Comparison of ENCODE assay signal across 2 cellular contexts in the genomic region with DNA sequence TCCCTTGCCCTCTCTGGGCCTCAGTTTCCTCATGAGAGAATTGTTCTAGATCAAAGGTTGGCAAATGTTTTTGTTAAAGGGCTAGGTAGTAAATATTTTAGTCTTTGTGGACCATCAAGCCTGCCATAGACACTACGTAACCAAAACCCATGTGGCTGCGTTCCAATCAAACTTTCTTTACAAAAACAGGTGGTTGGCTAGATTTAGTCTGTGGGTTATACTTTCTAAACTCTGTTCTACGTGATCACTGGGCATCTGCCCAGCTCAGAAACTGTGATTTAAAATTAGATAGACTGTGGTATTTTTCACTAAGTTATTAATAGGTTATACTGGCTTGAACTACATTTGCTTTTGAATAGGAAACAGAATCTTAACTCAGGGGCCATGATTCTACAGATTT.
TF ChIP-seq lines count a peak whose summit lies in the region.

No MANE protein-coding gene starts in this region.

TF ChIP-seq in GM12878, 131 proteins besides CTCF, POLR2A, EP300 and RAD21 (continued from another document):
- TF ChIP-seq, protein P1, sequence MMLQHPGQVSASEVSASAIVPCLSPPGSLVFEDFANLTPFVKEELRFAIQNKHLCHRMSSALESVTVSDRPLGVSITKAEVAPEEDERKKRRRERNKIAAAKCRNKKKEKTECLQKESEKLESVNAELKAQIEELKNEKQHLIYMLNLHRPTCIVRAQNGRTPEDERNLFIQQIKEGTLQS (IDR thresholded peaks at IDR 0.05; ENCODE audit: borderline replicate concordance, extremely low read depth, low read depth, low read length): no peak
- TF ChIP-seq ZBED1 (IDR thresholded peaks at IDR 0.05; ENCODE audit: borderline replicate concordance) (no peak), MTA2 (IDR thresholded peaks at IDR 0.05; ENCODE audit: low read depth) (no peak), SMC3 (IDR thresholded peaks at IDR 0.05; ENCODE audit: borderline replicate concordance, low read length) (no peak), TARDBP (IDR thresholded peaks at IDR 0.05; ENCODE audit: borderline replicate concordance) (no peak), SRF (IDR thresholded peaks at IDR 0.05; ENCODE audit: low read depth in 2 of 2, low read length in 2 of 2) (no peak), POU2F2 (IDR thresholded peaks at IDR 0.05; ENCODE audit: borderline replicate concordance, low read depth, low read length) (no peak), POLR2AphosphoS2 (IDR thresholded peaks at IDR 0.05; ENCODE audit: low read depth, low read length) (no peak), KAT2A (conservative IDR thresholded peaks at IDR 0.05; ENCODE audit: control insufficient read depth, low read depth, low read length) (no peak)
- TF ChIP-seq, protein P2, sequence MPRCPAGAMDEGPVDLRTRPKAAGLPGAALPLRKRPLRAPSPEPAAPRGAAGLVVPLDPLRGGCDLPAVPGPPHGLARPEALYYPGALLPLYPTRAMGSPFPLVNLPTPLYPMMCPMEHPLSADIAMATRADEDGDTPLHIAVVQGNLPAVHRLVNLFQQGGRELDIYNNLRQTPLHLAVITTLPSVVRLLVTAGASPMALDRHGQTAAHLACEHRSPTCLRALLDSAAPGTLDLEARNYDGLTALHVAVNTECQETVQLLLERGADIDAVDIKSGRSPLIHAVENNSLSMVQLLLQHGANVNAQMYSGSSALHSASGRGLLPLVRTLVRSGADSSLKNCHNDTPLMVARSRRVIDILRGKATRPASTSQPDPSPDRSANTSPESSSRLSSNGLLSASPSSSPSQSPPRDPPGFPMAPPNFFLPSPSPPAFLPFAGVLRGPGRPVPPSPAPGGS (IDR thresholded peaks at IDR 0.05; ENCODE audit: borderline replicate concordance, insufficient read depth, low read depth, low read length, poor library complexity, severe bottlenecking): no peak

TF ChIP-seq in HEK293T, 16 proteins besides CTCF, POLR2A, EP300 and RAD21 (continued from another document):
- no peak for TF ChIP-seq CTBP1 (IDR thresholded peaks at IDR 0.05; ENCODE audit: borderline replicate concordance)
- no peak for TF ChIP-seq FOXM1 (IDR thresholded peaks at IDR 0.05; ENCODE audit: borderline replicate concordance)
- no peak for TF ChIP-seq ARNT (IDR thresholded peaks at IDR 0.05)
- no peak for TF ChIP-seq SUZ12 (IDR thresholded peaks at IDR 0.05)
- no peak for TF ChIP-seq LEF1 (IDR thresholded peaks at IDR 0.05; ENCODE audit: borderline replicate concordance)
- no peak for TF ChIP-seq BHLHE40 (IDR thresholded peaks at IDR 0.05; ENCODE audit: borderline replicate concordance)
- TF ChIP-seq ZNF384 (IDR thresholded peaks at IDR 0.05): no peak
- no peak for TF ChIP-seq L3MBTL2 (conservative IDR thresholded peaks at IDR 0.05)
- no peak for TF ChIP-seq ELF4 (IDR thresholded peaks at IDR 0.05)
